22 cellular contexts compared by ENCODE assay signal in genomic region chr12:2934371-2934770, GRCh38. TPM values are rescaled to one million over a fixed set of nuclear protein-coding genes. Genes with fewer than 3 reads are reported as not detected.
"Had no signal": no experiment of that assay in that cellular context is flagged by ENCODE, and none has a peak within 500 bp of the region (broad histone marks: within the 10 kb centered on the region; RNA-seq: fewer than 3 reads in every experiment).

No MANE protein-coding gene starts in this region.

- H3K4me1 ChIP-seq: gastrocnemius medialis, psoas muscle, tibial artery had no signal

- H3K9me3 Mint-ChIP-seq: effector memory CD8-positive, alpha-beta T cell; naive thymus-derived CD8-positive, alpha-beta T cell; stimulated activated naive B cell treated with anti-CD40 and anti-IgM and Interleukin-4, amounts not matched to agents 10 μg/mL and 1 μg/mL and 100 μg/mL, for 72 hours; stimulated activated naive CD8-positive, alpha-beta T cell treated with anti-CD3 and anti-CD28 coated beads, Interleukin-15, Interleukin-2, amounts not matched to agents 100 ng/mL and 50 ng/mL, for 24 hours; type B pancreatic cell had no signal

- H3K27ac ChIP-seq: gastrocnemius medialis, ovary, psoas muscle, skin epidermis, tibial artery had no signal

- H3K27me3 Mint-ChIP-seq: effector memory CD8-positive, alpha-beta T cell; naive thymus-derived CD8-positive, alpha-beta T cell; stimulated activated naive B cell treated with anti-CD40 and anti-IgM and Interleukin-4, amounts not matched to agents 10 μg/mL and 1 μg/mL and 100 μg/mL, for 72 hours; stimulated activated naive CD8-positive, alpha-beta T cell treated with anti-CD3 and anti-CD28 coated beads, Interleukin-15, Interleukin-2, amounts not matched to agents 100 ng/mL and 50 ng/mL, for 24 hours; type B pancreatic cell had no signal

- H3K27me3 ChIP-seq: gastrocnemius medialis, ovary, tibial artery had no signal

- H3K4me1 Mint-ChIP-seq: stimulated activated naive B cell treated with anti-CD40 and anti-IgM and Interleukin-4, amounts not matched to agents 10 μg/mL and 1 μg/mL and 100 μg/mL, for 72 hours had no signal

- H3K9me3 ChIP-seq: gastrocnemius medialis, ovary, psoas muscle, tibial artery had no signal

- H3K4me3 ChIP-seq: gastrocnemius medialis, ovary, psoas muscle, skin epidermis, tibial artery had no signal

- ATAC-seq: effector memory CD8-positive, alpha-beta T cell; esophagus mucosa; gastrocnemius medialis; left lobe of liver; naive thymus-derived CD8-positive, alpha-beta T cell; psoas muscle; stimulated activated naive B cell treated with anti-CD40 and anti-IgM and Interleukin-4, amounts not matched to agents 10 μg/mL and 1 μg/mL and 100 μg/mL, for 72 hours had no signal

- H3K4me3 Mint-ChIP-seq: effector memory CD8-positive, alpha-beta T cell; naive thymus-derived CD8-positive, alpha-beta T cell; stimulated activated naive B cell treated with anti-CD40 and anti-IgM and Interleukin-4, amounts not matched to agents 10 μg/mL and 1 μg/mL and 100 μg/mL, for 72 hours; stimulated activated naive CD8-positive, alpha-beta T cell treated with anti-CD3 and anti-CD28 coated beads, Interleukin-15, Interleukin-2, amounts not matched to agents 100 ng/mL and 50 ng/mL, for 24 hours; type B pancreatic cell had no signal

- H3K36me3 ChIP-seq: ovary had no signal

- H3K27ac Mint-ChIP-seq: effector memory CD8-positive, alpha-beta T cell; stimulated activated naive B cell treated with anti-CD40 and anti-IgM and Interleukin-4, amounts not matched to agents 10 μg/mL and 1 μg/mL and 100 μg/mL, for 72 hours; stimulated activated naive CD8-positive, alpha-beta T cell treated with anti-CD3 and anti-CD28 coated beads, Interleukin-15, Interleukin-2, amounts not matched to agents 100 ng/mL and 50 ng/mL, for 24 hours; type B pancreatic cell had no signal

- DNase-seq: central memory CD4-positive, alpha-beta T cell; cortex of kidney; effector memory CD8-positive, alpha-beta T cell; foreskin fibroblast; gastrocnemius medialis; head of caudate nucleus; mammary epithelial cell; mesendoderm; naive thymus-derived CD8-positive, alpha-beta T cell; occipital lobe; ovary; psoas muscle; right cardiac atrium; stimulated activated CD4-positive, alpha-beta T cell treated with anti-CD3 and anti-CD28 coated beads, Interleukin-15, amount 100 ng/mL, for 24 hours; stimulated activated CD4-positive, alpha-beta T cell treated with anti-CD3 and anti-CD28 coated beads, Interleukin-2, amount 100 ng/mL, for 48 hours; stimulated activated naive B cell treated with anti-CD40 and anti-IgM and Interleukin-4, amounts not matched to agents 10 μg/mL and 1 μg/mL and 100 μg/mL, for 72 hours had no signal

RNA-seq across cellular contexts. Expression of gene TEAD4, which starts 24.8 kb away (rescaled TPM):
- total RNA-seq: naive thymus-derived CD8-positive, alpha-beta T cell had no signal
